ENCODE assay signal across 16 cellular contexts in the genomic region with DNA sequence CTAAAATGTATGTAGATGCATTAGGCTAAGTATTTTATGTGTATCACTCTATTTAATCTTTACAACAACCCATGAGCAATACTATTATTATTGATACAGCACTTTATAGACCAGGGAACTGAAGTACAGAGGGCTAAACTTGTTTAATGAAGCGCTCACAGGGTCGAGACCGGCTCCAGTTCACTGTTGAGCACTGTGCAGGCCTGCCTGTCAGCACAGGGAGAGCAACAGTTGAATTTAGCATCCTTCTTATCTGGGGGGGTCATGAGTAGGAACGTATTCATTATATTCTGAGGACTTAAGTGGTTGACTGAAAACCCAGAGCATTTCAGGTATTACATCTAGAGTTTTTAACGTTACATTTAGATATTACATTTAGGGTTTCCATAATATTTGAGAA.
DNase-seq lines count a peak whose midpoint lies in the region; FAIRE-seq and TF ChIP-seq lines count a peak whose summit lies in the region.
"Had no signal": no experiment of that assay in that cellular context is flagged by ENCODE, and none has a peak within 500 bp of the region (broad histone marks: within the 10 kb centered on the region; RNA-seq: fewer than 3 reads in every experiment).

No MANE protein-coding gene starts in this region.

- H3K4me1 Mint-ChIP-seq in endothelial cell (ENCODE audit: unreplicated experiment) (peaks cover 29% of the 10 kb centered on the region), progenitor cell of endocrine pancreas (ENCODE audit: low read depth) (peaks cover 18% of the 10 kb centered on the region)
- H3K4me1 Mint-ChIP-seq: GM23338 had no signal

- H3K9me3 Mint-ChIP-seq in endothelial cell (ENCODE audit: unreplicated experiment): no peaks in the 10 kb centered on the region
- H3K9me3 Mint-ChIP-seq in progenitor cell of endocrine pancreas (ENCODE audit: low read depth): no peaks in the 10 kb centered on the region

- peaks cover 49% of the 10 kb centered on the region for H3K4me1 ChIP-seq in KMS-11 (ENCODE audit: low read depth, poor library complexity, severe bottlenecking)
- H3K4me1 ChIP-seq: Caco-2 had no signal

- no peaks in the 10 kb centered on the region for H3K27me3 ChIP-seq in KMS-11 (ENCODE audit: insufficient read depth, low read depth)

- H3K9ac ChIP-seq in KMS-11: no peak overlapping the region

- H4K20me1 ChIP-seq in KMS-11 (ENCODE audit: insufficient read depth): no peaks in the 10 kb centered on the region

- peak overlapping the region; percentile 2; the same call in 1 of the 2 replicates for H3K4me2 ChIP-seq in KMS-11
- H3K4me2 ChIP-seq: GM23338 had no signal

- DNase-seq in endothelial cell (ENCODE audit: low spot score) (no peak), progenitor cell of endocrine pancreas (ENCODE audit: low spot score, unreplicated experiment) (no peak), GDM1 (lab: John Stamatoyannopoulos, UW) (no peak), GM12892 (ENCODE audit: insufficient read length) (no peak), HPDE6-E6E7 (ENCODE audit: extremely low spot score) (no peak)
- DNase-seq: C1 segment of cervical spinal cord; Caco-2; CD8-positive, alpha-beta T cell; DMS153; DND-41; H9 had no signal

- no peak for TF ChIP-seq POLR2A in GM12892 (IDR thresholded peaks at IDR 0.05; ENCODE audit: low read depth, low read length)

- no peak overlapping the region for H3K27ac Mint-ChIP-seq in endothelial cell (ENCODE audit: unreplicated experiment)
- peak overlapping the region; percentile 88 for H3K27ac Mint-ChIP-seq in progenitor cell of endocrine pancreas
- H3K27ac Mint-ChIP-seq: CD8-positive, alpha-beta T cell; GM23338; H9 had no signal

- peaks cover 9% of the 10 kb centered on the region for H3K36me3 Mint-ChIP-seq in endothelial cell (ENCODE audit: low read depth, unreplicated experiment)
- H3K36me3 Mint-ChIP-seq in progenitor cell of endocrine pancreas (ENCODE audit: insufficient read depth): peaks cover 10% of the 10 kb centered on the region
- H3K36me3 Mint-ChIP-seq: CD8-positive, alpha-beta T cell had no signal

- TF ChIP-seq CTCF in KMS-11 (conservative IDR thresholded peaks at IDR 0.05; ENCODE audit: low read depth, low read length): no peak
- no peak for TF ChIP-seq CTCF in endothelial cell (IDR thresholded peaks at IDR 0.05; ENCODE audit: unreplicated experiment)
- TF ChIP-seq CTCF in progenitor cell of endocrine pancreas (IDR thresholded peaks at IDR 0.05; ENCODE audit: unreplicated experiment): no peak

- no peak overlapping the region for H3K4me3 ChIP-seq in KMS-11 (IDR thresholded peaks at IDR 0.05; ENCODE audit: insufficient read depth, low read depth, low read length)
- H3K4me3 ChIP-seq: GM12878, GM23338 had no signal

- H3K4me3 Mint-ChIP-seq in endothelial cell (ENCODE audit: unreplicated experiment) (peak overlapping the region; percentile 33), progenitor cell of endocrine pancreas (ENCODE audit: low read depth) (no peak overlapping the region)
- H3K4me3 Mint-ChIP-seq: CD8-positive, alpha-beta T cell; GM23338; H9 had no signal

- H3K79me2 ChIP-seq in KMS-11 (ENCODE audit: insufficient read depth, low read depth): no peaks in the 10 kb centered on the region

- no peak overlapping the region for H3K27ac ChIP-seq in KMS-11

- no peak overlapping the region for H2AFZ ChIP-seq in KMS-11 (ENCODE audit: low read depth)
- H2AFZ ChIP-seq: GM23338 had no signal

- no peak for FAIRE-seq in GM12892 (lab: Jason Lieb, UNC)
- FAIRE-seq: G401.6, GM12878, GM18507 had no signal

- no peaks in the 10 kb centered on the region for H3K27me3 Mint-ChIP-seq in endothelial cell (ENCODE audit: unreplicated experiment)
- H3K27me3 Mint-ChIP-seq in progenitor cell of endocrine pancreas: no peaks in the 10 kb centered on the region

- no peaks in the 10 kb centered on the region for H3K36me3 ChIP-seq in KMS-11 (ENCODE audit: insufficient read depth)
